In genomic region chr15:85445361-85445760, GRCh38 we compare ENCODE assay signal across 18 cellular contexts.
A peak's percentile ranks its signal among the peaks of the same experiment; 100 is the strongest.
DNase-seq lines count a peak whose midpoint lies in the region; ATAC-seq and TF ChIP-seq lines count a peak whose summit lies in the region.
"Had no signal": no experiment of that assay in that cellular context is flagged by ENCODE, and none has a peak within 500 bp of the region (broad histone marks: within the 10 kb centered on the region; RNA-seq: fewer than 3 reads in every experiment).

No MANE protein-coding gene starts in this region.

- H2AFZ ChIP-seq in OCI-LY7 (ENCODE audit: low read length), result no peak overlapping the region

- H3K4me1 ChIP-seq in OCI-LY7 (ENCODE audit: insufficient read depth, low read length, poor library complexity, severe bottlenecking), result peaks cover 52% of the 10 kb centered on the region
- peaks cover 21% of the 10 kb centered on the region for H3K4me1 ChIP-seq in mesodermal cell (ENCODE audit: control insufficient read depth, insufficient read depth, low read length, poor library complexity, severe bottlenecking)
- H3K4me1 ChIP-seq in upper lobe of right lung, result peaks cover 26% of the 10 kb centered on the region

- H3K9me3 ChIP-seq in OCI-LY7 (ENCODE audit: low read length) (peaks cover 9% of the 10 kb centered on the region), mesodermal cell (ENCODE audit: control insufficient read depth, low read length) (peaks cover 12% of the 10 kb centered on the region), upper lobe of right lung (peaks cover 5% of the 10 kb centered on the region)
- H3K9me3 ChIP-seq: Peyer's patch had no signal

- peaks cover 19% of the 10 kb centered on the region for H3K9me3 Mint-ChIP-seq in activated naive CD8-positive, alpha-beta T cell (ENCODE audit: low read depth)
- H3K9me3 Mint-ChIP-seq in activated naive CD8-positive, alpha-beta T cell treated with anti-CD3 and anti-CD28 coated beads for 36 hours, result peaks cover 26% of the 10 kb centered on the region
- H3K9me3 Mint-ChIP-seq in activated CD4-positive, alpha-beta memory T cell treated with anti-CD3 and anti-CD28 coated beads, Interleukin-2, amount 10 ng/mL, durations not matched to agents 7 days and 5 days, result peaks cover 23% of the 10 kb centered on the region

- TF ChIP-seq CTCF in OCI-LY7 (conservative IDR thresholded peaks at IDR 0.05; ENCODE audit: low read length), result no peak
- no peak for TF ChIP-seq CTCF in upper lobe of right lung (IDR thresholded peaks at IDR 0.05)

- H3K27ac ChIP-seq in OCI-LY7 (ENCODE audit: low read depth, low read length, poor library complexity, severe bottlenecking), result peak overlapping the region; percentile 70
- peak overlapping the region; percentile 77 for H3K27ac ChIP-seq in mesodermal cell (ENCODE audit: low read depth, low read length, severe bottlenecking)
- H3K27ac ChIP-seq in upper lobe of right lung, result peak overlapping the region; percentile 62
- H3K27ac ChIP-seq: 22Rv1 had no signal

- peaks cover 30% of the 10 kb centered on the region for H3K36me3 ChIP-seq in OCI-LY7 (ENCODE audit: insufficient read depth, low read length)
- H3K36me3 ChIP-seq in mesodermal cell (ENCODE audit: control insufficient read depth, insufficient read depth, low read length), result no peaks in the 10 kb centered on the region
- H3K36me3 ChIP-seq in upper lobe of right lung, result no peaks in the 10 kb centered on the region
- H3K36me3 ChIP-seq: Peyer's patch had no signal

- H3K4me3 ChIP-seq in OCI-LY7 (ENCODE audit: low read depth, low read length, poor library complexity, severe bottlenecking), result no peak overlapping the region
- H3K4me3 ChIP-seq in mesodermal cell (ENCODE audit: extremely low read depth, insufficient read depth, low read length, poor library complexity, severe bottlenecking), result no peak overlapping the region
- H3K4me3 ChIP-seq in upper lobe of right lung, result no peak overlapping the region
- H3K4me3 ChIP-seq: Peyer's patch had no signal

- H3K27ac Mint-ChIP-seq in activated naive CD8-positive, alpha-beta T cell, result peak overlapping the region; percentile 13
- H3K27ac Mint-ChIP-seq in activated naive CD8-positive, alpha-beta T cell treated with anti-CD3 and anti-CD28 coated beads for 36 hours, result no peak overlapping the region
- H3K27ac Mint-ChIP-seq in activated CD4-positive, alpha-beta memory T cell treated with anti-CD3 and anti-CD28 coated beads, Interleukin-2, amount 10 ng/mL, durations not matched to agents 7 days and 5 days, result no peak overlapping the region

- CTCF ChIA-PET in OCI-LY7 (lab: Charles Lee; ENCODE audit: unreplicated experiment), result no interaction called here
- CTCF ChIA-PET in activated CD4-positive, alpha-beta memory T cell treated with anti-CD3 and anti-CD28 coated beads, Interleukin-2, amount 10 ng/mL, durations not matched to agents 7 days and 5 days (lab: Charles Lee), result interaction anchor here (1.2 kb wide), 1 partner anchor 129 kb away, joined by 3 read pairs; no protein-coding TSS in a partner anchor

- peaks cover 98% of the 10 kb centered on the region for H3K79me2 ChIP-seq in OCI-LY7 (ENCODE audit: insufficient read depth, low read depth, low read length)

- ATAC-seq in upper lobe of right lung, result no peak

- POLR2A ChIA-PET in OCI-LY7 (lab: Charles Lee), result interaction anchor here (0.9 to 1.5 kb wide), 3 partner anchors 13 to 29 kb away, joined by 3 to 4 read pairs (median 3); no protein-coding TSS in a partner anchor
- POLR2A ChIA-PET in activated CD4-positive, alpha-beta memory T cell treated with anti-CD3 and anti-CD28 coated beads, Interleukin-2, amount 10 ng/mL, durations not matched to agents 7 days and 5 days (lab: Charles Lee), result no interaction called here

- intact Hi-C loops in OCI-LY7 (cut with micrococcal nuclease; ENCODE audit: unreplicated experiment) (no loop called here), upper lobe of right lung (cut with DNase I) (no loop called here)

- H3K36me3 Mint-ChIP-seq in activated naive CD8-positive, alpha-beta T cell, result peaks cover 21% of the 10 kb centered on the region
- peaks cover 29% of the 10 kb centered on the region for H3K36me3 Mint-ChIP-seq in activated naive CD8-positive, alpha-beta T cell treated with anti-CD3 and anti-CD28 coated beads for 36 hours
- H3K36me3 Mint-ChIP-seq in activated CD4-positive, alpha-beta memory T cell treated with anti-CD3 and anti-CD28 coated beads, Interleukin-2, amount 10 ng/mL, durations not matched to agents 7 days and 5 days (ENCODE audit: low read depth), result peaks cover 19% of the 10 kb centered on the region

- peaks cover 64% of the 10 kb centered on the region for H3K4me1 Mint-ChIP-seq in activated naive CD8-positive, alpha-beta T cell (ENCODE audit: low read depth)
- H3K4me1 Mint-ChIP-seq in activated naive CD8-positive, alpha-beta T cell treated with anti-CD3 and anti-CD28 coated beads for 36 hours, result peaks cover 49% of the 10 kb centered on the region
- H3K4me1 Mint-ChIP-seq in activated CD4-positive, alpha-beta memory T cell treated with anti-CD3 and anti-CD28 coated beads, Interleukin-2, amount 10 ng/mL, durations not matched to agents 7 days and 5 days, result peaks cover 32% of the 10 kb centered on the region

- no peaks in the 10 kb centered on the region for H3K27me3 ChIP-seq in upper lobe of right lung
- H3K27me3 ChIP-seq: Peyer's patch had no signal

- H4K20me1 ChIP-seq in OCI-LY7 (ENCODE audit: insufficient read depth, low read length), result peaks cover 10% of the 10 kb centered on the region; the same call in 1 of the 2 replicates

- no peak overlapping the region for H3K4me3 Mint-ChIP-seq in activated naive CD8-positive, alpha-beta T cell
- H3K4me3 Mint-ChIP-seq in activated naive CD8-positive, alpha-beta T cell treated with anti-CD3 and anti-CD28 coated beads for 36 hours, result no peak overlapping the region
- no peak overlapping the region for H3K4me3 Mint-ChIP-seq in activated CD4-positive, alpha-beta memory T cell treated with anti-CD3 and anti-CD28 coated beads, Interleukin-2, amount 10 ng/mL, durations not matched to agents 7 days and 5 days
- H3K4me3 Mint-ChIP-seq: CD4-positive, CD25-positive, alpha-beta regulatory T cell had no signal

- no peaks in the 10 kb centered on the region for H3K9me2 ChIP-seq in OCI-LY7 (ENCODE audit: insufficient read depth, low read length)

- WGBS in mesodermal cell (ENCODE audit: insufficient coverage in 2 of 2), 2 experiments, result no CpG with 5 or more reads among the region's 1 CpG

- H3K4me2 ChIP-seq in OCI-LY7 (ENCODE audit: low read length), result peak overlapping the region; percentile 80

- no peaks in the 10 kb centered on the region for H3K27me3 Mint-ChIP-seq in activated naive CD8-positive, alpha-beta T cell
- H3K27me3 Mint-ChIP-seq in activated naive CD8-positive, alpha-beta T cell treated with anti-CD3 and anti-CD28 coated beads for 36 hours, result no peaks in the 10 kb centered on the region
- peaks cover 1% of the 10 kb centered on the region for H3K27me3 Mint-ChIP-seq in activated CD4-positive, alpha-beta memory T cell treated with anti-CD3 and anti-CD28 coated beads, Interleukin-2, amount 10 ng/mL, durations not matched to agents 7 days and 5 days
- H3K27me3 Mint-ChIP-seq: CD4-positive, CD25-positive, alpha-beta regulatory T cell had no signal

- no peak for DNase-seq in activated naive CD8-positive, alpha-beta T cell treated with anti-CD3 and anti-CD28 coated beads for 36 hours
- DNase-seq in OCI-LY7 (ENCODE audit: low spot score), result no peak
- DNase-seq in upper lobe of right lung, result no peak
- DNase-seq in NCI-H2107 (lab: John Stamatoyannopoulos, UW), result no peak
- DNase-seq in activated CD4-positive, alpha-beta memory T cell treated with anti-CD3 and anti-CD28 coated beads, Interleukin-2, amount 10 ng/mL, durations not matched to agents 7 days and 5 days, result no peak
- DNase-seq in NCI-H82 (lab: John Stamatoyannopoulos, UW), result no peak
- DNase-seq: CD4-positive, CD25-positive, alpha-beta regulatory T cell; DND-41; MM.1S; NCI-H1105; NCI-H187; NCI-H446; NCI-H748 treated with DMSO at 0.1 percent for 48 hours; Peyer's patch; SIG-M5 had no signal

- BruUV-seq in OCI-LY7 (replicated peaks; lab: Mats Ljungman, UMichigan), result no TSS peak
